ENCODE assay signal across 9 cellular contexts in the genomic region with DNA sequence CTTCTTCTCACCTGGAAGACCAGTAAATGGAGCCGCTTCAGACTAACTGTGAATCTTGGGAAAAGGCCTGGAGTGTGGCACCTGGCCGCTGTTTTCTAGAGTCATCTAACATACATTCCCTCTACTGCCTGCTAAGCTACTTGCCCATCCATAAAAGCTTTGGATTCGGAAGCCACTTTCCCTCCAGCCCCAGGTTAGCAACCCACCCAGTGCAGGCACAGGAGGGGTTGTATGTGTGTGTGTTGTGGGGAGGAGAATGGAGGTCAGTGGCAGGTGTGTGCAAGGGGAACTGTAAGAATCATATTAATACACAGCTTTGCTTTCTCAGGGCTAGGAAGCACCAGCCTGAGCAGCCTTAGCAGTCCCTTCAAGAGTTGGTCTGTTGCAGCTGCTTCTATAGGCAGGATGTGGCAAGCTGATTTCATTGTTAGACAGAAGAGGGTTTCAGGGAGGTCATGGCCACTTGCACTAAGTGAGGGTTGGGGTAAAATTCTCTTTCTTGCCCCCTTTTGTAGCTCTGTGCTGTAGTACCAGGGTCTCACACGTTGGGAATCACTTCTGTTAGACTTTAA. TPM values are rescaled to one million over a fixed set of nuclear protein-coding genes. Genes with fewer than 3 reads are reported as not detected.
DNase-seq lines count a peak whose midpoint lies in the region; ATAC-seq and FAIRE-seq lines count a peak whose summit lies in the region.
"Had no signal": no experiment of that assay in that cellular context is flagged by ENCODE, and none has a peak within 500 bp of the region (broad histone marks: within the 10 kb centered on the region; RNA-seq: fewer than 3 reads in every experiment).

No MANE protein-coding gene starts in this region.

- H3K4me3 ChIP-seq in small intestine (ENCODE audit: low read depth in 1 of 2, low read length in 2 of 2): no peak overlapping the region

- H3K27me3 ChIP-seq in small intestine (ENCODE audit: control insufficient read depth in 2 of 2, insufficient read depth in 2 of 2, low read length in 2 of 2): no peaks in the 10 kb centered on the region

- DNase-seq in memory B cell (ENCODE audit: low spot score in 2 of 2) (no peak), OCI-M1 (lab: John Stamatoyannopoulos, UW) (no peak), hypothalamus (lab: John Stamatoyannopoulos, UW) (no peak), small intestine (no peak)
- DNase-seq: activated effector memory CD4-positive, alpha-beta T cell treated with Interleukin-2 at 50 U/mL for 16 hours had no signal

- H3K27ac Mint-ChIP-seq in memory B cell: peak overlapping the region; percentile 16

- H3K36me3 Mint-ChIP-seq in memory B cell: peaks cover 44% of the 10 kb centered on the region

- no peak overlapping the region for H3K4me3 Mint-ChIP-seq in memory B cell
- H3K4me3 Mint-ChIP-seq: neural crest cell had no signal

- H3K36me3 ChIP-seq in small intestine (ENCODE audit: control insufficient read depth in 2 of 2, insufficient read depth in 2 of 2, low read length in 2 of 2): peaks cover under 1 to 8% of the 10 kb centered on the region in 2 donors

- no peaks in the 10 kb centered on the region for H3K9me3 ChIP-seq in small intestine (ENCODE audit: control insufficient read depth, low read depth)

- no peaks in the 10 kb centered on the region for H3K4me1 ChIP-seq in small intestine (ENCODE audit: control insufficient read depth in 2 of 2, insufficient read depth in 1 of 2, low read depth in 1 of 2, low read length in 1 of 2)

- peaks cover 31% of the 10 kb centered on the region for H3K4me1 Mint-ChIP-seq in memory B cell

- H3K27ac ChIP-seq in small intestine (ENCODE audit: low read depth in 1 of 2, low read length in 1 of 2): no peak overlapping the region

- peaks cover 1% of the 10 kb centered on the region for H3K9me3 Mint-ChIP-seq in memory B cell
- H3K9me3 Mint-ChIP-seq: neural crest cell had no signal

- ATAC-seq in GM19023 (IDR thresholded peaks at IDR 0.05; ENCODE audit: unreplicated experiment): peak; percentile 81
- ATAC-seq in GM21723 (IDR thresholded peaks at IDR 0.05; ENCODE audit: unreplicated experiment): peak; percentile 79
- ATAC-seq in HG03342 (IDR thresholded peaks at IDR 0.05; ENCODE audit: unreplicated experiment): peak; percentile 50
- ATAC-seq in memory B cell (ENCODE audit: low read depth): no peak

- FAIRE-seq in small intestine (lab: Jason Lieb, UNC): no peak

- no peaks in the 10 kb centered on the region for H3K27me3 Mint-ChIP-seq in memory B cell

- WGBS in small intestine, 3 donors: 88 to 94% (median 91%) methylated on average over 4 of the region's 4 CpGs

RNA-seq across cellular contexts. Expression of gene NSUN3, which starts 8.9 kb away (rescaled TPM):
- polyA plus RNA-seq in small intestine: 1 to 10 TPM; 4.9 to 9.8 (median 5.7) TPM

RNA-seq across cellular contexts. Expression of gene DHFR2, which starts 9.1 kb away (rescaled TPM):
- 1 to 10 TPM; 1.6 to 4.7 (median 2.2) TPM for polyA plus RNA-seq in small intestine

RNA-seq across cellular contexts. Expression of gene STX19, which starts 43.4 kb away (rescaled TPM):
- polyA plus RNA-seq in small intestine: 10 to 100 TPM in 1 of 3 donors, 1 to 10 TPM in 2; 3.4 to 13.6 (median 5.1) TPM
